Comparison of ENCODE assay signal across 9 cellular contexts in the genomic region with DNA sequence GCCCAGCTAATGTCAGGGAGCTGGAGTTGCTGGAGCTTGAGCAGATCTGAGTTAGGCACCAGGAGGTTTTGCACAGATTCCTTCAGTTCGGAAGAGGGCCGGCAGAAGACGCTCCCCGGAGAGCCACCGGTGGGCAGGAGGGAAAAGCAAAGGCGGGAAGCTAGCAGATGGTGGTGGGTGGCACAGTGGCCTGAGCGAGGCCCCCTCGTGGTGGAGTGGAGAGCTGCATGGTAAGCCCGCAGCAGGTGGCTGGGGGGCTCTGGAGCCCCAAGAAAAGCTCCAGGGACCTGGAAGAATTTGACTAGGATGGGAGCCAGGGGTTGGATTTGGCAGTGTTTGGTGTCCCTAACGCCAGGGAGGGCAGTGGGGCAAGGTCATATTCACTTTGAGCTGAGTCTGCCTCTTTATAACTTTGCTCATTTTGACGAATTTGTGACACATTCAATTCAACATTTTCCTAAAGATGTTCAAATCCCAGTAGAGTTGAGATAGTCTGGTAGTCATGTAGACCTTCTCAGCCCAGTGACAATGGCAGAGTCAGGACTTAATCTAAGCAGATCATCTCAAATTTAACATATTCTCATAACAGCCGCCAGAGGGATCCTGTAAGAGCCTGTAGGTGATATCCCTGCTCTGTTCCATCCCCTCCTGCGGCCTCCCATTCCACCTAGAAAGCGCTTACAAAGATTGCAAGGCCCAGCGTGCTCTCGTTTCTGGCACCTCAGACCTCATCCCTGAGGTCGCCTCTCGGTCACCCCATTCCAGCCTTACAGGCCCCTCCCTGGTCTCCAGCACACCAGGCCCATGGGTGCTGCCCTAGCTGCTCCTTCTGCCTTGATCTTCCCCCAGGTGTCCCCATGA. TPM values are rescaled to one million over a fixed set of nuclear protein-coding genes. Genes with fewer than 3 reads are reported as not detected.
DNase-seq lines count a peak whose midpoint lies in the region; ATAC-seq, FAIRE-seq and TF ChIP-seq lines count a peak whose summit lies in the region.
"Had no signal": no experiment of that assay in that cellular context is flagged by ENCODE, and none has a peak within 500 bp of the region (broad histone marks: within the 10 kb centered on the region; RNA-seq: fewer than 3 reads in every experiment).

No MANE protein-coding gene starts in this region.

- no peak for TF ChIP-seq RAD21 in GM12878 (IDR thresholded peaks at IDR 0.05; ENCODE audit: insufficient read depth, low read depth, low read length)

- no peaks in the 10 kb centered on the region for H3K9me2 ChIP-seq in GM23248 (ENCODE audit: insufficient read depth)

- peak; percentile 8 to 41 (median 13); a peak in 2 of 6 replicates for TF ChIP-seq CTCF in GM12878 (IDR thresholded peaks at IDR 0.05 in 2 of 3, conservative IDR thresholded peaks at IDR 0.05 in 1 of 3; ENCODE audit: control insufficient read depth in 2 of 3, extremely low read depth in 1 of 3, insufficient read depth in 1 of 3, low read depth in 3 of 3, low read length in 3 of 3)
- TF ChIP-seq CTCF in mucosa of descending colon (IDR thresholded peaks at IDR 0.05): peak; percentile 41

- RAD21 ChIA-PET in GM12878 (lab: Charles Lee; ENCODE audit: unreplicated experiment): interaction anchor here (0.8 to 0.9 kb wide), 2 partner anchors 29 to 351 kb away, joined by 3 read pairs; partner anchors contain the start of gene NECTIN1

- TF ChIP-seq POLR2A in GM12878 (IDR thresholded peaks at IDR 0.05; ENCODE audit: low read depth, low read length): no peak

- SMC1A ChIA-PET in GM12878 (lab: Charles Lee; ENCODE audit: uncharacterized antibody, unreplicated experiment): no interaction called here

- in situ Hi-C loops in GM23248 (cut with MboI): no loop called here
- in situ Hi-C loops in GM12878 (cut with MboI): no loop called here

- no peak for TF ChIP-seq EP300 in GM12878 (IDR thresholded peaks at IDR 0.05; ENCODE audit: borderline replicate concordance in 1 of 2, control insufficient read depth in 1 of 2, low read depth in 2 of 2, low read length in 2 of 2)

- 28 to 31% methylated on average over 18 of the region's 18 CpGs for WGBS in GM23248 (ENCODE audit: low coverage in 1 of 2, low lambda C conversion rate in 2 of 2, missing lambda C conversion rate in 2 of 2), 2 experiments
- 36% methylated on average over 17 of the region's 18 CpGs for WGBS in GM12878 (ENCODE audit: insufficient coverage, insufficient replicate concordance, low lambda C conversion rate, missing lambda C conversion rate)

- no peak overlapping the region for H2AFZ ChIP-seq in GM23248
- H2AFZ ChIP-seq in GM12878 (ENCODE audit: control insufficient read depth, low read depth, low read length): no peak overlapping the region

- no peak overlapping the region for H3K4me3 ChIP-seq in GM23248
- H3K4me3 ChIP-seq in GM12878: no peak overlapping the region
- no peak overlapping the region for H3K4me3 ChIP-seq in mucosa of descending colon
- H3K4me3 ChIP-seq: SJSA1 had no signal

- intact Hi-C loops in GM12878 (cut with micrococcal nuclease; ENCODE audit: unreplicated experiment) (no loop called here), mucosa of descending colon (cut with DNase I, micrococcal nuclease) (no loop called here)

- no peaks in the 10 kb centered on the region for H3F3A ChIP-seq in GM23248 (ENCODE audit: insufficient read depth)

- no peaks in the 10 kb centered on the region for H3K4me1 ChIP-seq in GM23248 (ENCODE audit: insufficient read depth)
- H3K4me1 ChIP-seq in GM12878 (ENCODE audit: control insufficient read depth, insufficient read depth, low read length): no peaks in the 10 kb centered on the region
- no peaks in the 10 kb centered on the region for H3K4me1 ChIP-seq in mucosa of descending colon (ENCODE audit: low read depth)
- H3K4me1 ChIP-seq: SJSA1 had no signal

- POLR2A ChIA-PET in GM12878 (lab: Charles Lee): no interaction called here

- peak; percentile 57 for DNase-seq in AG20443 (ENCODE audit: low spot score)
- DNase-seq in GM23248: peak; percentile 39
- no peak for DNase-seq in GM12878 (ENCODE audit: low read depth, low spot score)
- DNase-seq in mucosa of descending colon: peak in 2 of 3 donors; percentile 39 to 41
- no peak for DNase-seq in HPDE6-E6E7 (ENCODE audit: extremely low spot score)
- no peak for DNase-seq in islet precursor cell
- no peak for DNase-seq in mesenteric fat pad (ENCODE audit: low spot score)

- H3K79me2 ChIP-seq in GM23248 (ENCODE audit: insufficient read depth) (no peaks in the 10 kb centered on the region), GM12878 (ENCODE audit: control insufficient read depth, insufficient read depth, low read length) (no peaks in the 10 kb centered on the region)

- H3K27me3 ChIP-seq in GM23248 (replicated peaks; ENCODE audit: insufficient read depth) (peaks cover 32% of the 10 kb centered on the region), GM12878 (replicated peaks in 1 of 2; ENCODE audit: control insufficient read depth in 2 of 2, insufficient read depth in 2 of 2, low read length in 1 of 2) (no peaks in the 10 kb centered on the region)
- H3K27me3 ChIP-seq: SJSA1 had no signal

- no TSS peak for BruUV-seq in GM12878 (replicated peaks; lab: Mats Ljungman, UMichigan)

- H3K9me3 ChIP-seq in GM23248 (ENCODE audit: low read depth): no peaks in the 10 kb centered on the region
- peaks cover 6% of the 10 kb centered on the region; the same call in 2 of the 3 replicates for H3K9me3 ChIP-seq in GM12878 (replicated peaks; ENCODE audit: control insufficient read depth, insufficient read depth, low read length)
- H3K9me3 ChIP-seq in mucosa of descending colon: no peaks in the 10 kb centered on the region
- H3K9me3 ChIP-seq: SJSA1 had no signal

- H3K36me3 ChIP-seq in GM23248 (ENCODE audit: low read depth): no peaks in the 10 kb centered on the region
- H3K36me3 ChIP-seq in GM12878 (ENCODE audit: control insufficient read depth in 2 of 2, insufficient read depth in 2 of 2, low read length in 1 of 2): no peaks in the 10 kb centered on the region
- H3K36me3 ChIP-seq in mucosa of descending colon (ENCODE audit: low read depth): no peaks in the 10 kb centered on the region
- H3K36me3 ChIP-seq: SJSA1 had no signal

- ATAC-seq in GM12878 (no peak), mucosa of descending colon (peak; percentile 53), GM18858 (IDR thresholded peaks at IDR 0.05; ENCODE audit: unreplicated experiment) (no peak)

- H3K9ac ChIP-seq in GM23248: no peak overlapping the region
- no peak overlapping the region for H3K9ac ChIP-seq in GM12878 (ENCODE audit: control insufficient read depth, insufficient read depth, low read length)

- CTCF ChIA-PET in GM12878 (lab: Yijun Ruan, JAX): interaction anchor here (0.8 to 2.2 kb wide), 9 partner anchors 8 to 438 kb away, joined by 3 to 11 read pairs (median 4); no protein-coding TSS in a partner anchor

- no peak for FAIRE-seq in GM12878 (lab: Jason Lieb, UNC)

- no peak overlapping the region for H3K27ac ChIP-seq in GM23248
- H3K27ac ChIP-seq in GM12878 (ENCODE audit: control insufficient read depth, insufficient read depth): no peak overlapping the region
- H3K27ac ChIP-seq: SJSA1 had no signal

- no peak overlapping the region for H3K4me2 ChIP-seq in GM23248 (ENCODE audit: unreplicated experiment)
- H3K4me2 ChIP-seq in GM12878 (ENCODE audit: control insufficient read depth, insufficient read depth): no peak overlapping the region

- H4K20me1 ChIP-seq in GM23248 (ENCODE audit: insufficient read depth) (no peaks in the 10 kb centered on the region), GM12878 (ENCODE audit: control insufficient read depth, insufficient read depth) (no peaks in the 10 kb centered on the region)

TF ChIP-seq in GM12878, 131 proteins besides CTCF, POLR2A, EP300 and RAD21 (continues in another document):
- no peak for TF ChIP-seq TARDBP (IDR thresholded peaks at IDR 0.05; ENCODE audit: borderline replicate concordance)
- TF ChIP-seq NRF1 (conservative IDR thresholded peaks at IDR 0.05; ENCODE audit: low read depth, low read length): no peak
- TF ChIP-seq GABPA (IDR thresholded peaks at IDR 0.05; ENCODE audit: low read depth): no peak
- no peak for TF ChIP-seq TCF7 (IDR thresholded peaks at IDR 0.05; ENCODE audit: borderline replicate concordance)
- TF ChIP-seq NFYA (IDR thresholded peaks at IDR 0.05; ENCODE audit: borderline replicate concordance, low read depth, low read length): no peak
- no peak for TF ChIP-seq HDGF (IDR thresholded peaks at IDR 0.05)
- no peak for TF ChIP-seq EGR1 (IDR thresholded peaks at IDR 0.05; ENCODE audit: borderline replicate concordance in 1 of 2, low read depth in 2 of 2, low read length in 2 of 2)
- no peak for TF ChIP-seq POLR2AphosphoS5 (IDR thresholded peaks at IDR 0.05; ENCODE audit: low read length)

RNA-seq across cellular contexts. Expression of gene TRIM29, which starts 57.9 kb away (rescaled TPM):
- total RNA-seq in GM23248 (2014; rRNA removed; shearing (Covaris generic)): 1.4 TPM in 1 of 2 replicates, not detected in the other
- polyA plus RNA-seq in GM23248 (2016; fragmentation: Nextera tagmentation; extraction: Ambion mirVana): 0.86 and 1.1 TPM in 2 replicates
- total RNA-seq in GM12878 (2013; cell fraction: nucleolus; rRNA removed): 0.44 TPM in 1 of 2 replicates, not detected in the other
- total RNA-seq in GM12878 (2014; rRNA removed): not detected in 2 replicates
- total RNA-seq in GM12878 (2014; rRNA removed; fragmentation: Illumina TruSeq; extraction: Trizol): not detected in 2 replicates
- not detected in 2 replicates for total RNA-seq in GM12878 (2021)
- 0.26 TPM for polyA plus RNA-seq in GM12878 (2011; ENCODE audit: low read depth)
- polyA plus RNA-seq in GM12878 (2011; rRNA removed): 0.37 TPM in 1 of 2 replicates, not detected in the other
- polyA plus RNA-seq in GM12878 (2011; cell fraction: cytosol; rRNA removed): 0.25 and 0.28 TPM in 2 replicates
- 0.10 and 0.21 TPM in 2 replicates for polyA plus RNA-seq in GM12878 (2011; cell fraction: nucleus; rRNA removed)
- 0.18 and 0.66 TPM in 2 replicates for polyA plus RNA-seq in GM12878 (2012)
- polyA plus RNA-seq in GM12878 (2014; fragmentation: Illumina TruSeq; extraction: Trizol): 0.10 and 0.76 TPM in 2 replicates
- not detected for polyA plus RNA-seq in GM12878 (2014; fragmentation: Nextera tagmentation; extraction: Ambion mirVana)
- 0.04 and 0.08 TPM in 2 replicates for polyA plus RNA-seq in GM12878 (2014; rRNA removed)
- under 1 TPM; 0.26 to 0.67 TPM for polyA plus RNA-seq in GM12878 (2016; fragmentation: Nextera tagmentation; extraction: Ambion mirVana)
- 0.21 and 0.95 TPM in 2 replicates for polyA minus RNA-seq in GM12878 (2011; rRNA and poly(A)+ RNA removed)
- polyA minus RNA-seq in GM12878 (2011; cell fraction: cytosol; rRNA and poly(A)+ RNA removed): 1.1 and 2.8 TPM in 2 replicates
- 0.29 TPM in 1 of 2 replicates, not detected in the other for polyA minus RNA-seq in GM12878 (2011; cell fraction: nucleus; rRNA and poly(A)+ RNA removed)
- 1 to 10 TPM; 4.0 to 6.3 (median 5.4) TPM for total RNA-seq in mucosa of descending colon
- total RNA-seq in mesenteric fat pad: 1.3 TPM
- total RNA-seq: SJSA1 had no signal

Comparison
In these comparisons a context has a peak if more than half of its experiments do, and no peak if none do; other contexts are left out.
1. DNase-seq: peak in AG20443 (single experiment), GM23248 (single experiment) and mucosa of descending colon (2 of 3); none in GM12878 (single experiment), HPDE6-E6E7 (single experiment), islet precursor cell (single experiment) and mesenteric fat pad (single experiment).